Comparison of ENCODE assay signal across 8 cellular contexts in genomic region chr3:112333002-112333385, GRCh38. TPM values are rescaled to one million over a fixed set of nuclear protein-coding genes. Genes with fewer than 3 reads are reported as not detected.
DNase-seq lines count a peak whose midpoint lies in the region; ATAC-seq, FAIRE-seq and TF ChIP-seq lines count a peak whose summit lies in the region.

TSS of gene CD200 (plus strand) at chr3:112333156. CDS start at chr3:112333213, 57 bp downstream.

- FAIRE-seq in HepG2 (lab: Jason Lieb, UNC) (no peak), keratinocyte (lab: Jason Lieb, UNC) (no peak)

- CTCF ChIA-PET in HepG2 (lab: Yijun Ruan, JAX; ENCODE audit: low intra/inter-chr PET ratio, low total read pairs) (no interaction called here), WTC11 (lab: Charles Lee) (interaction anchor here (0.9 to 4.4 kb wide), 13 partner anchors 8 to 221 kb away, joined by 3 to 37 read pairs (median 4); partner anchors contain the start of gene SLC9C1)

- H3K4me1 ChIP-seq in right lobe of liver = peaks cover 0 to 4% (median 0%) of the 10 kb centered on the region in 4 donors
- no peaks in the 10 kb centered on the region for H3K4me1 ChIP-seq in HepG2 (ENCODE audit: insufficient read depth, low read length)
- H3K4me1 ChIP-seq in keratinocyte (ENCODE audit: control insufficient read depth, extremely low read depth, insufficient read depth, low read length) = peaks cover 9% of the 10 kb centered on the region

- H3K9me3 ChIP-seq in right lobe of liver (no peaks in the 10 kb centered on the region), HepG2 (ENCODE audit: low read length) (no peaks in the 10 kb centered on the region), keratinocyte (ENCODE audit: control insufficient read depth, low read depth, low read length) (no peaks in the 10 kb centered on the region)

- H3K9me3 Mint-ChIP-seq in IgD-negative memory B cell (no peaks in the 10 kb centered on the region), WTC11 (no peaks in the 10 kb centered on the region)

- WGBS in right lobe of liver (ENCODE audit: insufficient coverage, low coverage, low lambda C conversion rate, missing lambda C conversion rate) = 4% methylated on average over 18 of the region's 28 CpGs
- 13% methylated on average over 12 of the region's 28 CpGs for WGBS in HepG2 (ENCODE audit: low lambda C conversion rate)

- TF ChIP-seq POLR2A in right lobe of liver (IDR thresholded peaks at IDR 0.05) (no peak), HepG2 (IDR thresholded peaks at IDR 0.05; ENCODE audit: insufficient read depth in 1 of 2, low read depth in 2 of 2, low read length in 2 of 2) (no peak)

- peak within 1 kb of the TSS; percentile 8 to 27 (median 24) for H3K27ac Mint-ChIP-seq in IgD-negative memory B cell
- H3K27ac Mint-ChIP-seq in WTC11 = peak within 1 kb of the TSS; percentile 96

- no peaks in the 10 kb centered on the region for H3K36me3 ChIP-seq in right lobe of liver
- H3K36me3 ChIP-seq in HepG2 (replicated peaks in 1 of 2; ENCODE audit: control insufficient read depth in 1 of 2, insufficient read depth in 2 of 2, low read length in 2 of 2) = no peaks in the 10 kb centered on the region
- H3K36me3 ChIP-seq in keratinocyte (ENCODE audit: control insufficient read depth in 2 of 2, extremely low read depth in 1 of 2, insufficient read depth in 2 of 2, low read length in 2 of 2) = no peaks in the 10 kb centered on the region

- H3K4me3 ChIP-seq in right lobe of liver = peak within 1 kb of the TSS in 1 of 3 donors; percentile 28
- H3K4me3 ChIP-seq in HepG2 (replicated peaks in 1 of 3; ENCODE audit: insufficient read depth in 1 of 3, low read depth in 2 of 3, low read length in 3 of 3) = no peak within 1 kb of the TSS
- H3K4me3 ChIP-seq in cardiac fibroblast (replicated peaks in 1 of 2; ENCODE audit: low read depth in 2 of 2, low read length in 2 of 2) = peak within 1 kb of the TSS; percentile 73 to 79
- H3K4me3 ChIP-seq in keratinocyte (ENCODE audit: control insufficient read depth in 2 of 3, extremely low read depth in 1 of 3, insufficient read depth in 2 of 3, low read depth in 1 of 3, low read length in 3 of 3) = peak within 1 kb of the TSS; percentile 20 to 61 (median 55)

- POLR2A ChIA-PET in HepG2 (lab: Yijun Ruan, JAX) = no interaction called here
- POLR2A ChIA-PET in WTC11 (lab: Charles Lee) = interaction anchor here (0.8 to 2.7 kb wide), 13 partner anchors 8 to 229 kb away, joined by 3 to 12 read pairs (median 5); partner anchors contain the start of genes ATG3, SLC35A5 and SLC9C1

- H3K27me3 ChIP-seq in right lobe of liver = no peaks in the 10 kb centered on the region
- peaks cover 0 to 15% of the 10 kb centered on the region in 2 experiments; a peak in 3 of 5 replicates for H3K27me3 ChIP-seq in HepG2 (ENCODE audit: control insufficient read depth in 1 of 2, insufficient read depth in 2 of 2, low read length in 2 of 2)
- H3K27me3 ChIP-seq in keratinocyte (ENCODE audit: control insufficient read depth, extremely low read depth, insufficient read depth, low read length) = peaks cover 17% of the 10 kb centered on the region

- in situ Hi-C loops in HepG2 (cut with HindIII; ENCODE audit: extremely low pct_ligation_motif_present, low pct_unique_long_range_greater_than_20kb) = no loop called here

- H3K27me3 Mint-ChIP-seq in IgD-negative memory B cell (peaks cover 2% of the 10 kb centered on the region), WTC11 (ENCODE audit: low read depth) (no peaks in the 10 kb centered on the region)

- dilution Hi-C loops in keratinocyte (cut with MboI; ENCODE audit: extremely low pct_ligation_motif_present, low sequenced_read_pairs) = loop anchor here (25.0 kb wide), 1 partner anchor 179 kb away; no protein-coding TSS in a partner anchor

- no peak within 1 kb of the TSS for H3K27ac ChIP-seq in right lobe of liver
- no peak within 1 kb of the TSS for H3K27ac ChIP-seq in HepG2 (ENCODE audit: extremely low read length, insufficient read depth, low read length)
- no peak within 1 kb of the TSS for H3K27ac ChIP-seq in keratinocyte (ENCODE audit: control insufficient read depth, insufficient read depth, low read length)

- H3K4me1 Mint-ChIP-seq in IgD-negative memory B cell (peaks cover 7 to 37% (median 22%) of the 10 kb centered on the region in 3 donors), WTC11 (peaks cover 40% of the 10 kb centered on the region)

- no peaks in the 10 kb centered on the region for H3K9me1 ChIP-seq in keratinocyte (ENCODE audit: control insufficient read depth, extremely low read depth, insufficient read depth, low read length)

- DNase-seq in right lobe of liver (peak in 2 of 3 donors; percentile 35 to 55), HepG2 (ENCODE audit: low spot score) (no peak), WTC11 (ENCODE audit: low spot score) (peak; percentile 85), cardiac fibroblast (ENCODE audit: low read depth in 2 of 2) (peak; percentile 62 to 77), keratinocyte (ENCODE audit: low read depth, low spot score) (no peak), left lobe of liver (ENCODE audit: low spot score) (no peak)
- peak; percentile 82 for DNase-seq in stimulated activated CD4-positive, alpha-beta T cell treated with anti-CD3 and anti-CD28 coated beads, Interleukin-15, amount 100 ng/mL, for 24 hours

- no TSS peak for BruUV-seq in HepG2 (replicated peaks; lab: Mats Ljungman, UMichigan)

- H4K20me1 ChIP-seq in HepG2 (ENCODE audit: insufficient read depth, low read length) = no peaks in the 10 kb centered on the region
- H4K20me1 ChIP-seq in keratinocyte (ENCODE audit: control insufficient read depth, extremely low read depth, insufficient read depth, low read length) = no peaks in the 10 kb centered on the region

- TF ChIP-seq CTCF in right lobe of liver (IDR thresholded peaks at IDR 0.05) = no peak
- TF ChIP-seq CTCF in HepG2 (CRISPR knock-in tag; IDR thresholded peaks at IDR 0.05) = no peak
- TF ChIP-seq CTCF in WTC11 (IDR thresholded peaks at IDR 0.05) = no peak
- no peak for TF ChIP-seq CTCF in cardiac fibroblast (IDR thresholded peaks at IDR 0.05; ENCODE audit: low read depth, low read length)
- no peak for TF ChIP-seq CTCF in keratinocyte (optimal IDR thresholded peaks at IDR 0.05 in 1 of 3, IDR thresholded peaks at IDR 0.05 in 1 of 3, conservative IDR thresholded peaks at IDR 0.05 in 1 of 3; ENCODE audit: extremely low read depth in 1 of 3, insufficient read depth in 2 of 3, low read length in 3 of 3)

- ATAC-seq in right lobe of liver (peak in 3 of 4 donors; percentile 38 to 43 (median 41)), HepG2 (no peak), WTC11 (peak; percentile 86), left lobe of liver (no peak)

- H2AFZ ChIP-seq in HepG2 (ENCODE audit: low read length) (no peak within 1 kb of the TSS), keratinocyte (ENCODE audit: control insufficient read depth, low read length) (peak within 1 kb of the TSS; percentile 73)

- no peak for TF ChIP-seq RAD21 in HepG2 (CRISPR knock-in tag; IDR thresholded peaks at IDR 0.05)

- no peaks in the 10 kb centered on the region for H3K79me2 ChIP-seq in HepG2 (ENCODE audit: insufficient read depth, low read length)
- H3K79me2 ChIP-seq in keratinocyte (ENCODE audit: control insufficient read depth, insufficient read depth, low read length) = no peaks in the 10 kb centered on the region

- no peak for TF ChIP-seq EP300 in HepG2 (IDR thresholded peaks at IDR 0.05; ENCODE audit: low read depth in 2 of 2, low read length in 2 of 2)
- no peak for TF ChIP-seq EP300 in HepG2 (CRISPR knock-in tag; IDR thresholded peaks at IDR 0.05; ENCODE audit: borderline replicate concordance)

- peak within 1 kb of the TSS; percentile 91 to 96 (median 93) for H3K4me3 Mint-ChIP-seq in IgD-negative memory B cell
- H3K4me3 Mint-ChIP-seq in WTC11 = peak within 1 kb of the TSS; percentile 88

- peaks cover 2% of the 10 kb centered on the region for H3K36me3 Mint-ChIP-seq in IgD-negative memory B cell
- H3K36me3 Mint-ChIP-seq in WTC11 = peaks cover 14% of the 10 kb centered on the region

- H3K4me2 ChIP-seq in HepG2 (ENCODE audit: low read depth, low read length) (no peak within 1 kb of the TSS), keratinocyte (ENCODE audit: control insufficient read depth, extremely low read depth, insufficient read depth, low read depth, low read length) (peak within 1 kb of the TSS; percentile 84)

- intact Hi-C loops in right lobe of liver (cut with DNase I) = no loop called here
- intact Hi-C loops in HepG2 (cut with micrococcal nuclease; ENCODE audit: unreplicated experiment) = no loop called here

- H3K9ac ChIP-seq in HepG2 (ENCODE audit: insufficient read depth, low read depth, low read length) = no peak within 1 kb of the TSS
- H3K9ac ChIP-seq in keratinocyte (ENCODE audit: control insufficient read depth, extremely low read depth, insufficient read depth, low read length) = no peak within 1 kb of the TSS

RNA-seq across cellular contexts. Expression of gene CD200, which starts in this region (rescaled TPM):
- total RNA-seq in right lobe of liver (under 1 TPM in 2 of 6 experiments, not detected in 4; 0.25 to 0.40 TPM), HepG2 (2016; rRNA removed; fragmentation: Illumina TruSeq; extraction: Trizol) (not detected in 2 replicates), WTC11 (2021) (46.8 to 56.1 TPM (median 54.1 TPM) in 3 replicates), left lobe of liver (0.38 TPM)
- total RNA-seq in HepG2 (2016; cell fraction: cytosol; rRNA removed; fragmentation: Illumina TruSeq; extraction: Trizol; ENCODE audit: low read depth) = not detected in 2 replicates
- total RNA-seq in HepG2 (2016; cell fraction: insoluble cytoplasmic fraction; rRNA removed; fragmentation: Illumina TruSeq; extraction: Trizol) = not detected in 2 replicates
- total RNA-seq in HepG2 (2016; cell fraction: membrane; rRNA removed; fragmentation: Illumina TruSeq; extraction: Trizol) = not detected in 2 replicates
- not detected in 2 replicates for total RNA-seq in HepG2 (2016; cell fraction: nucleus; rRNA removed; fragmentation: Illumina TruSeq; extraction: Trizol)
- polyA plus RNA-seq in HepG2 (2011; rRNA removed) (not detected in 2 replicates), IgD-negative memory B cell (40.9 TPM), keratinocyte (0.05 to 0.14 TPM (median 0.07 TPM) in 3 replicates)
- 0.03 TPM in 1 of 2 replicates, not detected in the other for polyA plus RNA-seq in HepG2 (2011; cell fraction: cytosol; rRNA removed)
- polyA plus RNA-seq in HepG2 (2011; cell fraction: nucleus; rRNA removed) = 0.05 TPM in 1 of 2 replicates, not detected in the other
- polyA plus RNA-seq in HepG2 (2012) = not detected in 2 replicates
- not detected in 2 replicates for polyA plus RNA-seq in HepG2 (2016; cell fraction: cytosol; fragmentation: Illumina TruSeq; extraction: Trizol; ENCODE audit: low read depth)
- not detected in 2 replicates for polyA plus RNA-seq in HepG2 (2016; cell fraction: insoluble cytoplasmic fraction; fragmentation: Illumina TruSeq; extraction: Trizol; ENCODE audit: low read depth)
- not detected in 2 replicates for polyA plus RNA-seq in HepG2 (2016; cell fraction: membrane; fragmentation: Illumina TruSeq; extraction: Trizol; ENCODE audit: low read depth)
- not detected in 2 replicates for polyA plus RNA-seq in HepG2 (2016; cell fraction: nucleus; fragmentation: Illumina TruSeq; extraction: Trizol; ENCODE audit: insufficient read depth, low read depth)
- polyA minus RNA-seq in HepG2 (2011; rRNA and poly(A)+ RNA removed; ENCODE audit: low replicate concordance) = not detected in 2 replicates
- not detected in 2 replicates for polyA minus RNA-seq in HepG2 (2011; cell fraction: cytosol; rRNA and poly(A)+ RNA removed)
- not detected in 2 replicates for polyA minus RNA-seq in HepG2 (2011; cell fraction: nucleus; rRNA and poly(A)+ RNA removed)
- polyA plus RNA-seq in keratinocyte (2011; ENCODE audit: low read depth) = not detected
- polyA plus RNA-seq in keratinocyte (2011; cell fraction: cytosol; rRNA removed) = 0.07 TPM in 1 of 2 replicates, not detected in the other
- 0.29 and 0.39 TPM in 2 replicates for polyA plus RNA-seq in keratinocyte (2011; cell fraction: nucleus; rRNA removed)
- 0.10 and 0.41 TPM in 2 replicates for polyA plus RNA-seq in keratinocyte (2012; ENCODE audit: low replicate concordance)
- polyA minus RNA-seq in keratinocyte = not detected in 3 replicates
- not detected for polyA minus RNA-seq in keratinocyte (2011; cell fraction: cytosol; rRNA and poly(A)+ RNA removed)
- not detected in 2 replicates for polyA minus RNA-seq in keratinocyte (2011; cell fraction: nucleus; rRNA and poly(A)+ RNA removed)

Comparison
In these comparisons a context has a peak if more than half of its experiments do, and no peak if none do; other contexts are left out.
1. RNA of gene CD200 (total RNA-seq): 46.8 to 56.1 TPM in WTC11; 0.38 TPM in left lobe of liver (single experiment), 0.25 to 0.40 TPM in right lobe of liver and not detected in HepG2; every median in the first group is over 10 times any median in the second.
2. RNA of gene CD200 (polyA plus RNA-seq): 40.9 TPM in IgD-negative memory B cell (single experiment); 0.05 to 0.41 TPM in keratinocyte and 0.03 to 0.05 TPM in HepG2; every median in the first group is over 10 times any median in the second.
3. Peak in DNase-seq and ATAC-seq in right lobe of liver; RNA of the gene not detected or under 1 TPM.
4. DNase-seq: peak in WTC11 (single experiment), cardiac fibroblast (2 of 2) and stimulated activated CD4-positive, alpha-beta T cell treated with anti-CD3 and anti-CD28 coated beads, Interleukin-15, amount 100 ng/mL, for 24 hours (single experiment); none in HepG2 (single experiment), keratinocyte (single experiment) and left lobe of liver (single experiment).
5. H3K4me3 ChIP-seq: peak in cardiac fibroblast (2 of 2) and keratinocyte (3 of 3); none in HepG2 (0 of 3).